ENCODE assay signal across 21 cellular contexts in genomic region chr9:107248714-107249113, GRCh38. TPM values are rescaled to one million over a fixed set of nuclear protein-coding genes. Genes with fewer than 3 reads are reported as not detected.
A peak's percentile ranks its signal among the peaks of the same experiment; 100 is the strongest.
DNase-seq lines count a peak whose midpoint lies in the region; ATAC-seq, FAIRE-seq and TF ChIP-seq lines count a peak whose summit lies in the region.
"Had no signal": no experiment of that assay in that cellular context is flagged by ENCODE, and none has a peak within 500 bp of the region (broad histone marks: within the 10 kb centered on the region; RNA-seq: fewer than 3 reads in every experiment).

No MANE protein-coding gene starts in this region.

- in situ Hi-C loops in G401 (cut with HindIII; ENCODE audit: low sequenced_read_pairs), result no loop called here

- H3K36me3 Mint-ChIP-seq in GM23338 (ENCODE audit: low read depth), result no peaks in the 10 kb centered on the region

- TF ChIP-seq CTCF in GM23338 (conservative IDR thresholded peaks at IDR 0.05; ENCODE audit: low read depth in 2 of 2) (no peak), WI38 (IDR thresholded peaks at IDR 0.05; ENCODE audit: low read depth, low read length) (no peak), keratinocyte (optimal IDR thresholded peaks at IDR 0.05 in 1 of 3, IDR thresholded peaks at IDR 0.05 in 1 of 3, conservative IDR thresholded peaks at IDR 0.05 in 1 of 3; ENCODE audit: extremely low read depth in 1 of 3, insufficient read depth in 2 of 3, low read length in 3 of 3) (no peak), pancreas (IDR thresholded peaks at IDR 0.05) (no peak), stomach (IDR thresholded peaks at IDR 0.05) (no peak)

- H3K4me3 ChIP-seq in GM23338 (0 out of 2 replicates have a peak overlapping the region, but pooled peaks have one; percentile 17), WI38 (ENCODE audit: low read depth, low read length) (0 out of 2 replicates have a peak overlapping the region, but pooled peaks have one; percentile 21), keratinocyte (ENCODE audit: control insufficient read depth in 2 of 3, extremely low read depth in 1 of 3, insufficient read depth in 2 of 3, low read depth in 1 of 3, low read length in 3 of 3) (peak overlapping the region; percentile 25 to 57 (median 45)), pancreas (peak overlapping the region in 1 of 4 donors; percentile 6), stomach (no peak overlapping the region)
- H3K4me3 ChIP-seq: mucosa of descending colon, ovary, SK-N-MC had no signal

- DNase-seq in GM23338 (ENCODE audit: low spot score), result no peak
- no peak for DNase-seq in keratinocyte (ENCODE audit: low read depth, low spot score)
- DNase-seq in pancreas, result no peak
- DNase-seq in stomach, result no peak
- no peak for DNase-seq in G401 (ENCODE audit: low spot score)
- DNase-seq in amniotic stem cell (lab: John Stamatoyannopoulos, UW), result no peak
- DNase-seq in occipital lobe (lab: John Stamatoyannopoulos, UW), result no peak
- DNase-seq: activated CD4-positive, alpha-beta T cell treated with anti-CD3 and anti-CD28 coated beads for 1 hour; activated gamma-delta T cell treated with Interleukin-2 at 50 U/mL for 16 hours; mucosa of descending colon; NCI-H1417 treated with DMSO at 0.1 percent for 48 hours; NCI-H2171; NCI-H748 treated with DMSO at 0.1 percent for 48 hours; ovary; small intestine; stimulated activated CD4-positive, alpha-beta T cell treated with anti-CD3 and anti-CD28 coated beads, Interleukin-4, amount 100 ng/mL, for 24 hours; substantia nigra; T1000 had no signal

- dilution Hi-C loops in keratinocyte (cut with MboI; ENCODE audit: extremely low pct_ligation_motif_present, low sequenced_read_pairs), result no loop called here

- intact Hi-C loops in pancreas (cut with DNase I), result no loop called here
- intact Hi-C loops in stomach (cut with DNase I; ENCODE audit: low total_unique reads), result no loop called here

- peaks cover 25% of the 10 kb centered on the region for H3K4me1 ChIP-seq in GM23338 (ENCODE audit: insufficient read depth)
- peaks cover 44% of the 10 kb centered on the region for H3K4me1 ChIP-seq in keratinocyte (ENCODE audit: control insufficient read depth, extremely low read depth, insufficient read depth, low read length)
- H3K4me1 ChIP-seq in pancreas, result peaks cover 38 to 44% (median 41%) of the 10 kb centered on the region in 3 donors
- H3K4me1 ChIP-seq in stomach, result peaks cover 0 to 9% (median 0%) of the 10 kb centered on the region in 4 donors

- H3K9ac ChIP-seq in keratinocyte (ENCODE audit: control insufficient read depth, extremely low read depth, insufficient read depth, low read length), result peak overlapping the region; percentile 75

- no peaks in the 10 kb centered on the region for H3K9me3 ChIP-seq in keratinocyte (ENCODE audit: control insufficient read depth, low read depth, low read length)
- H3K9me3 ChIP-seq in pancreas, result no peaks in the 10 kb centered on the region
- no peaks in the 10 kb centered on the region for H3K9me3 ChIP-seq in stomach
- H3K9me3 ChIP-seq: mucosa of descending colon, ovary had no signal

- ATAC-seq in GM23338 (peak; percentile 32), pancreas (no peak)
- ATAC-seq: mucosa of descending colon had no signal

- no peak for TF ChIP-seq POLR2A in stomach (IDR thresholded peaks at IDR 0.05)

- H3K27me3 ChIP-seq in GM23338 (ENCODE audit: insufficient read depth), result no peaks in the 10 kb centered on the region
- no peaks in the 10 kb centered on the region for H3K27me3 ChIP-seq in keratinocyte (ENCODE audit: control insufficient read depth, extremely low read depth, insufficient read depth, low read length)
- H3K27me3 ChIP-seq in pancreas, result no peaks in the 10 kb centered on the region
- H3K27me3 ChIP-seq in stomach, result no peaks in the 10 kb centered on the region
- H3K27me3 ChIP-seq: ovary had no signal

- H3K36me3 ChIP-seq in GM23338 (ENCODE audit: insufficient read depth), result no peaks in the 10 kb centered on the region
- H3K36me3 ChIP-seq in keratinocyte (ENCODE audit: control insufficient read depth in 2 of 2, extremely low read depth in 1 of 2, insufficient read depth in 2 of 2, low read length in 2 of 2), result no peaks in the 10 kb centered on the region
- no peaks in the 10 kb centered on the region for H3K36me3 ChIP-seq in pancreas
- no peaks in the 10 kb centered on the region for H3K36me3 ChIP-seq in stomach
- H3K36me3 ChIP-seq: ovary had no signal

- peaks cover 29% of the 10 kb centered on the region for H3K4me1 Mint-ChIP-seq in GM23338

- no peak overlapping the region for H3K4me3 Mint-ChIP-seq in GM23338

- no peak for TF ChIP-seq EP300 in stomach (IDR thresholded peaks at IDR 0.05)

- H3K27ac Mint-ChIP-seq in GM23338, result peak overlapping the region; percentile 82

- H3K4me2 ChIP-seq in GM23338 (peak overlapping the region; percentile 34; the same call in 1 of the 2 replicates), keratinocyte (ENCODE audit: control insufficient read depth, extremely low read depth, insufficient read depth, low read depth, low read length) (peak overlapping the region; percentile 84)

- no peaks in the 10 kb centered on the region for H3F3A ChIP-seq in GM23338 (replicated peaks; ENCODE audit: low read depth)

- WGBS in pancreas, 2 donors, result 53 to 67% methylated on average over 5 of the region's 5 CpGs
- 64 to 72% (median 70%) methylated on average over 5 of the region's 5 CpGs for WGBS in stomach, 5 donors

- peak overlapping the region; percentile 85 for H3K27ac ChIP-seq in GM23338 (ENCODE audit: low read depth)
- peak overlapping the region; percentile 87 for H3K27ac ChIP-seq in keratinocyte (ENCODE audit: control insufficient read depth, insufficient read depth, low read length)
- peak overlapping the region in 3 of 4 donors; percentile 45 to 65 (median 52) for H3K27ac ChIP-seq in pancreas
- no peak overlapping the region for H3K27ac ChIP-seq in stomach
- H3K27ac ChIP-seq: ovary, SK-N-MC had no signal

- no peaks in the 10 kb centered on the region for H3K9me3 Mint-ChIP-seq in GM23338

- H3K27me3 Mint-ChIP-seq in GM23338 (ENCODE audit: insufficient read depth, low read depth, poor library complexity), result peaks cover 6% of the 10 kb centered on the region

- 0 out of 2 replicates have a peak, but pooled peaks cover 6% of the 10 kb centered on the region for H3K9me2 ChIP-seq in GM23338 (ENCODE audit: insufficient read depth)

- H3K79me2 ChIP-seq in GM23338 (replicated peaks; ENCODE audit: insufficient read depth) (no peaks in the 10 kb centered on the region), keratinocyte (ENCODE audit: control insufficient read depth, insufficient read depth, low read length) (peaks cover 2% of the 10 kb centered on the region)

- H3K9me1 ChIP-seq in keratinocyte (ENCODE audit: control insufficient read depth, extremely low read depth, insufficient read depth, low read length), result no peaks in the 10 kb centered on the region

- H4K20me1 ChIP-seq in GM23338 (replicated peaks; ENCODE audit: insufficient read depth) (no peaks in the 10 kb centered on the region), keratinocyte (ENCODE audit: control insufficient read depth, extremely low read depth, insufficient read depth, low read length) (no peaks in the 10 kb centered on the region)

- no peak for FAIRE-seq in keratinocyte (lab: Jason Lieb, UNC)
- FAIRE-seq in pancreas (lab: Jason Lieb, UNC), result no peak
- FAIRE-seq: endometrium, small intestine had no signal

- H2AFZ ChIP-seq in GM23338 (0 out of 2 replicates have a peak overlapping the region, but pooled peaks have one; percentile 3), keratinocyte (ENCODE audit: control insufficient read depth, low read length) (peak overlapping the region; percentile 79)

TF ChIP-seq in GM23338, 12 proteins besides CTCF, POLR2A, EP300 and RAD21 (continues in another document):
- no peak for TF ChIP-seq ZNF331 (CRISPR knock-in tag; IDR thresholded peaks at IDR 0.05; ENCODE audit: low read depth)

RNA-seq across cellular contexts. Expression of gene RAD23B, which starts 34.4 kb away (rescaled TPM):
- 117 and 137 TPM in 2 replicates for total RNA-seq in GM23338 (2014; rRNA removed; shearing (Covaris generic))
- 31.1 and 33.1 TPM in 2 replicates for polyA plus RNA-seq in GM23338 (2016; fragmentation: Nextera tagmentation; extraction: Ambion mirVana)
- 141 to 253 TPM (median 168 TPM) in 3 replicates for polyA plus RNA-seq in keratinocyte
- polyA plus RNA-seq in keratinocyte (2011; ENCODE audit: low read depth), result 60.5 TPM
- polyA plus RNA-seq in keratinocyte (2011; cell fraction: cytosol; rRNA removed), result 178 and 247 TPM in 2 replicates
- 110 and 116 TPM in 2 replicates for polyA plus RNA-seq in keratinocyte (2011; cell fraction: nucleus; rRNA removed)
- polyA plus RNA-seq in keratinocyte (2012; ENCODE audit: low replicate concordance), result 81.0 and 118 TPM in 2 replicates
- polyA minus RNA-seq in keratinocyte, result 132 to 176 TPM (median 171 TPM) in 3 replicates
- 148 TPM for polyA minus RNA-seq in keratinocyte (2011; cell fraction: cytosol; rRNA and poly(A)+ RNA removed)
- polyA minus RNA-seq in keratinocyte (2011; cell fraction: nucleus; rRNA and poly(A)+ RNA removed), result 37.1 and 63.4 TPM in 2 replicates
- total RNA-seq in pancreas, result 10 to 100 TPM; 50.3 to 81.2 (median 66.9) TPM
- 10 to 100 TPM; 19.5 to 28.9 TPM for polyA plus RNA-seq in pancreas
- 10 to 100 TPM; 19.3 to 86.8 (median 61.4) TPM for total RNA-seq in stomach
- polyA plus RNA-seq in stomach, result 10 to 100 TPM; 35.1 to 50.7 (median 39.7) TPM
- total RNA-seq in G401 (2014; rRNA removed; shearing (Covaris generic)), result 129 and 208 TPM in 2 replicates
- 102 TPM for total RNA-seq in occipital lobe

Comparison
In these comparisons a context has a peak if more than half of its experiments do, and no peak if none do; other contexts are left out.
1. H3K27ac ChIP-seq: peak in GM23338 (single experiment), keratinocyte (single experiment) and pancreas (3 of 4); none in stomach (0 of 5).
2. H3K4me3 ChIP-seq: peak in GM23338 (single experiment), WI38 (single experiment) and keratinocyte (3 of 3); none in stomach (0 of 4).